1 cellular context compared by ENCODE assay signal in genomic region chr2:232492963-232493700, GRCh38.
TF ChIP-seq lines count a peak whose summit lies in the region.

No MANE protein-coding gene starts in this region.

TF ChIP-seq in H1, 55 proteins besides CTCF, POLR2A, EP300 and RAD21:
- TF ChIP-seq EGR1 (IDR thresholded peaks at IDR 0.05; ENCODE audit: borderline replicate concordance, low read depth, low read length) (no peak), SIRT6 (IDR thresholded peaks at IDR 0.05; ENCODE audit: low read length) (no peak), ZNF274 (IDR thresholded peaks at IDR 0.05; ENCODE audit: borderline replicate concordance, extremely low read depth, low read length) (no peak), CHD7 (IDR thresholded peaks at IDR 0.05; ENCODE audit: insufficient replicate concordance, low read length) (no peak), KDM5A (IDR thresholded peaks at IDR 0.05; ENCODE audit: low read length) (no peak), SUZ12 (IDR thresholded peaks at IDR 0.05; ENCODE audit: low read length) (no peak), GTF2F1 (IDR thresholded peaks at IDR 0.05; ENCODE audit: borderline replicate concordance, low read depth, low read length) (no peak), CEBPB (IDR thresholded peaks at IDR 0.05; ENCODE audit: low read depth, low read length) (no peak), HDAC6 (IDR thresholded peaks at IDR 0.05; ENCODE audit: low read depth, low read length) (no peak), RNF2 (IDR thresholded peaks at IDR 0.05; ENCODE audit: borderline replicate concordance, low read depth, low read length, missing control alignments, poor library complexity, severe bottlenecking) (no peak), CREB1 (IDR thresholded peaks at IDR 0.05) (no peak), USF2 (IDR thresholded peaks at IDR 0.05; ENCODE audit: low read length) (no peak)
